Comparison of ENCODE assay signal across 33 cellular contexts in the genomic region with DNA sequence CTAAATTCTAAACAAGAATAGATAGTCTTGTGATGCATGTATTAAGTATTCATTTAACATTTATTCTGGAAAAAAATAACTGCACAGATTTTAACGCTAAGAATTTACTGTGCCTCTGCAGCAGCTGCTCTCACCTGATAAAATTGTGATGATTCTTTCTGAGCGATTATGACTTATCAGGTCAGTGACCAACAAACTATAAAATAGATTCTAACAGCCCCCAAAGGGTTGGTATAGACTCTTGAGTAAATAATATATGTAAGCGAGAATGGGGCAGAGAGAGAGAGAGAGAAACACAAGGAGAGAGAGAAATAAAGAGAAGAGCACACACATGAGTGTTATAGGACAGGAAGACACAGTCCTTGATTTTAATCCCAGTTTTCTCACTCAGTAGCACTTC.
"Had no signal": no experiment of that assay in that cellular context is flagged by ENCODE, and none has a peak within 500 bp of the region (broad histone marks: within the 10 kb centered on the region; RNA-seq: fewer than 3 reads in every experiment).

No MANE protein-coding gene starts in this region.

- H3K27ac ChIP-seq: adrenal gland, body of pancreas, esophagus muscularis mucosa, foreskin keratinocyte, gastrocnemius medialis, heart left ventricle, WERI-Rb-1 had no signal

- ATAC-seq: activated CD4-positive, alpha-beta T cell treated with anti-CD3 and anti-CD28 coated beads for 36 hours; activated CD8-positive, alpha-beta memory T cell treated with anti-CD3 and anti-CD28 coated beads, Interleukin-2, amount 10 ng/mL, durations not matched to agents 7 days and 5 days; activated CD8-positive, alpha-beta T cell treated with anti-CD3 and anti-CD28 coated beads, Interleukin-2, amount 10 ng/mL, durations not matched to agents 7 days and 5 days; activated naive CD8-positive, alpha-beta T cell treated with anti-CD3 and anti-CD28 coated beads, Interleukin-2, amount 50 U/mL, for 24 hours; activated T-helper 17 cell treated with anti-CD3 and anti-CD28 coated beads, Interleukin-2, amount 50 U/mL, for 72 hours; body of pancreas; effector memory CD8-positive, alpha-beta T cell; foreskin keratinocyte; gastrocnemius medialis; heart left ventricle; T-helper 17 cell had no signal

- FAIRE-seq: colon had no signal

- H3K4me3 ChIP-seq: adrenal gland, body of pancreas, esophagus muscularis mucosa, gastrocnemius medialis, heart left ventricle had no signal

- H3K9me3 ChIP-seq: adrenal gland, body of pancreas, esophagus muscularis mucosa, gastrocnemius medialis, heart left ventricle had no signal

- H3K27me3 ChIP-seq: adrenal gland, body of pancreas had no signal

- H3K36me3 ChIP-seq: adrenal gland, esophagus muscularis mucosa, gastrocnemius medialis, heart left ventricle, WERI-Rb-1 had no signal

- H3K4me1 ChIP-seq: adrenal gland, body of pancreas, esophagus muscularis mucosa, gastrocnemius medialis, heart left ventricle had no signal

- DNase-seq: activated B cell treated with CpG ODN at 0.5 μM for 24 hours; activated CD4-positive, alpha-beta memory T cell treated with anti-CD3 and anti-CD28 coated beads for 36 hours; activated CD4-positive, alpha-beta T cell treated with anti-CD3 and anti-CD28 coated beads for 36 hours; activated CD4-positive, alpha-beta T cell treated with anti-CD3 and anti-CD28 coated beads, Interleukin-2, amount 10 ng/mL, durations not matched to agents 24 days and 14 days; activated CD4-positive, CD25-positive, alpha-beta regulatory T cell treated with anti-CD3 and anti-CD28 coated beads, Interleukin-2, amount 50 U/mL, for 72 hours; activated CD8-positive, alpha-beta memory T cell treated with anti-CD3 and anti-CD28 coated beads, Interleukin-2, amount 10 ng/mL, durations not matched to agents 7 days and 5 days; activated CD8-positive, alpha-beta memory T cell treated with anti-CD3 and anti-CD28 coated beads, Interleukin-2, amount 50 U/mL, for 4 hours; activated CD8-positive, alpha-beta T cell treated with anti-CD3 and anti-CD28 coated beads, Interleukin-2, amount 10 ng/mL, durations not matched to agents 7 days and 5 days; activated effector memory CD4-positive, alpha-beta T cell treated with Interleukin-2 at 50 U/mL for 16 hours; activated naive CD4-positive, alpha-beta T cell treated with anti-CD3 and anti-CD28 coated beads for 36 hours; activated naive CD8-positive, alpha-beta T cell treated with anti-CD3 and anti-CD28 coated beads for 36 hours; activated naive CD8-positive, alpha-beta T cell treated with anti-CD3 and anti-CD28 coated beads, Interleukin-2, amount 50 U/mL, for 24 hours; activated T-cell treated with anti-CD3 and anti-CD28 coated beads, Interleukin-2, amount 50 U/mL, for 1 hour; adrenal gland; amygdala; aorta; body of pancreas; caudate nucleus; cortex of kidney; dermis blood vessel endothelial cell; effector CD4-positive, alpha-beta T cell; effector memory CD8-positive, alpha-beta T cell; erythroblast; foreskin keratinocyte; gastrocnemius medialis; glutamatergic neuron; heart left ventricle; T-helper 17 cell; T1000; WERI-Rb-1 had no signal
